In the genomic region with DNA sequence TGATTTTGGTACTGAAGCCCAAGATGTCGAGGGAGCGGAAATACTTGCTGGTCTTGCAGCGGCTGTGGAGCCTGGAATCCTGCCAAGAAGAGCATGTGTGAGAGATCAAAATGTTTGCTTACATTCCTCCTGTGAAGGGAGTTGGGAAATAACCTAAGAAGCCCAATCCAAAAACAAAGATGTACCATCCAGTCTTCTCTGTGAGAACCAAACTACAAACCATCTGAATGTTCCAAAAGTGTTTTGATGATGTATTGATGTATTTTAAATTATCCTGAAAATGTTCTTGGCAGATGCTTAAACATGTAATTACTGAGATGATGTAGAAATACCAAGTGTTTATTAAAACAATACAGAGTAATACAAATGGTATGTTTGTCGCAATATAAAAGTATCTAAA, we compare ENCODE assay signal across 9 cellular contexts. TPM values are rescaled to one million over a fixed set of nuclear protein-coding genes. Genes with fewer than 3 reads are reported as not detected.
A peak's percentile ranks its signal among the peaks of the same experiment; 100 is the strongest.
DNase-seq lines count a peak whose midpoint lies in the region; ATAC-seq, FAIRE-seq and TF ChIP-seq lines count a peak whose summit lies in the region.
"Had no signal": no experiment of that assay in that cellular context is flagged by ENCODE, and none has a peak within 500 bp of the region (broad histone marks: within the 10 kb centered on the region; RNA-seq: fewer than 3 reads in every experiment).

No MANE protein-coding gene starts in this region.

- no peaks in the 10 kb centered on the region for H3K27me3 ChIP-seq in pancreas
- H3K27me3 ChIP-seq: neutrophil had no signal

- no peaks in the 10 kb centered on the region for H3K27me3 Mint-ChIP-seq in activated T-helper 17 cell treated with anti-CD3 and anti-CD28 coated beads, Interleukin-2, amount 50 U/mL, for 72 hours

- intact Hi-C loops in pancreas (cut with DNase I), result no loop called here

- H3K4me1 ChIP-seq in pancreas, result peaks cover 0 to 4% (median 0%) of the 10 kb centered on the region in 3 donors

- FAIRE-seq in pancreas (lab: Jason Lieb, UNC), result peak; percentile 94

- WGBS in pancreas, 2 donors, result 16 to 20% methylated on average over 4 of the region's 4 CpGs

- no peak overlapping the region for H3K4me3 Mint-ChIP-seq in activated T-helper 17 cell treated with anti-CD3 and anti-CD28 coated beads, Interleukin-2, amount 50 U/mL, for 72 hours

- TF ChIP-seq CTCF in pancreas (IDR thresholded peaks at IDR 0.05), result no peak

- no peaks in the 10 kb centered on the region for H3K36me3 Mint-ChIP-seq in activated T-helper 17 cell treated with anti-CD3 and anti-CD28 coated beads, Interleukin-2, amount 50 U/mL, for 72 hours (ENCODE audit: low read depth)

- no peaks in the 10 kb centered on the region for H3K4me1 Mint-ChIP-seq in activated T-helper 17 cell treated with anti-CD3 and anti-CD28 coated beads, Interleukin-2, amount 50 U/mL, for 72 hours

- peaks cover 7% of the 10 kb centered on the region for H3K9me3 Mint-ChIP-seq in activated T-helper 17 cell treated with anti-CD3 and anti-CD28 coated beads, Interleukin-2, amount 50 U/mL, for 72 hours

- no peak overlapping the region for H3K27ac Mint-ChIP-seq in activated T-helper 17 cell treated with anti-CD3 and anti-CD28 coated beads, Interleukin-2, amount 50 U/mL, for 72 hours

- H3K4me3 ChIP-seq in pancreas, result no peak overlapping the region

- DNase-seq in D341Med (ENCODE audit: low spot score), result peak; percentile 45
- peak; percentile 3 for DNase-seq in NCI-H748 treated with DMSO at 0.1 percent for 48 hours (lab: John Stamatoyannopoulos, UW)
- DNase-seq in fibroblast of the conjunctiva (ENCODE audit: low read depth), result peak; percentile 98
- peak; percentile 57 to 77 (median 66) for DNase-seq in pancreas
- no peak for DNase-seq in effector CD8-positive, alpha-beta T cell (lab: John Stamatoyannopoulos, UW)
- no peak for DNase-seq in NOMO-1 treated with dmso at 0.1 percent for 144 hours (lab: John Stamatoyannopoulos, UW; ENCODE audit: unreplicated experiment)

- H3K9me3 ChIP-seq in pancreas, result no peaks in the 10 kb centered on the region
- H3K9me3 ChIP-seq: neutrophil had no signal

- no peaks in the 10 kb centered on the region for H3K36me3 ChIP-seq in pancreas
- H3K36me3 ChIP-seq: neutrophil had no signal

- no peak overlapping the region for H3K27ac ChIP-seq in pancreas
- H3K27ac ChIP-seq: neutrophil had no signal

- peak; percentile 61 to 82 (median 74) for ATAC-seq in pancreas
- no peak for ATAC-seq in activated T-helper 17 cell treated with anti-CD3 and anti-CD28 coated beads, Interleukin-2, amount 50 U/mL, for 72 hours (replicated peaks)
- ATAC-seq in GM21825 (IDR thresholded peaks at IDR 0.05; ENCODE audit: unreplicated experiment), result no peak

RNA-seq across cellular contexts. Expression of a gene that starts 10.1 kb away (rescaled TPM):
- 1 to 10 TPM in 1 of 6 donors, under 1 TPM in 5; 0.24 to 1.3 (median 0.64) TPM for total RNA-seq in pancreas
- polyA plus RNA-seq in pancreas, result 1 to 10 TPM in 1 of 2 donors, under 1 TPM in 1; 0.19 to 2.1 TPM
- total RNA-seq in activated T-helper 17 cell treated with anti-CD3 and anti-CD28 coated beads, Interleukin-2, amount 50 U/mL, for 72 hours, result not detected

RNA-seq across cellular contexts. Expression of a gene that starts 20.3 kb away (rescaled TPM):
- 100 to 1,000 TPM in 1 of 6 donors, 10 to 100 TPM in 5; 15.5 to 100 (median 29.1) TPM for total RNA-seq in pancreas
- polyA plus RNA-seq in pancreas, result 10 to 100 TPM; 48.6 to 61.9 TPM
- total RNA-seq in activated T-helper 17 cell treated with anti-CD3 and anti-CD28 coated beads, Interleukin-2, amount 50 U/mL, for 72 hours, result not detected

RNA-seq across cellular contexts. Expression of a gene that starts 51.6 kb away (rescaled TPM):
- 10 to 100 TPM in 3 of 6 donors, 1 to 10 TPM in 3; 8.3 to 25.8 (median 13.3) TPM for total RNA-seq in pancreas
- 10 to 100 TPM in 1 of 2 donors, 1 to 10 TPM in 1; 8.7 to 37.6 TPM for polyA plus RNA-seq in pancreas
- not detected for total RNA-seq in activated T-helper 17 cell treated with anti-CD3 and anti-CD28 coated beads, Interleukin-2, amount 50 U/mL, for 72 hours

Comparison
In these comparisons a context has a peak if more than half of its experiments do, and no peak if none do; other contexts are left out.
1. DNase-seq: peak in D341Med (single experiment), NCI-H748 treated with DMSO at 0.1 percent for 48 hours (single experiment), fibroblast of the conjunctiva (single experiment) and pancreas (6 of 6); none in effector CD8-positive, alpha-beta T cell (single experiment) and NOMO-1 treated with dmso at 0.1 percent for 144 hours (single experiment).
2. ATAC-seq: peak in pancreas (4 of 4); none in activated T-helper 17 cell treated with anti-CD3 and anti-CD28 coated beads, Interleukin-2, amount 50 U/mL, for 72 hours (single experiment) and GM21825 (single experiment).
3. RNA of a gene that starts 20.3 kb away (total RNA-seq): 15.5 to 100 TPM in pancreas; not detected in activated T-helper 17 cell treated with anti-CD3 and anti-CD28 coated beads, Interleukin-2, amount 50 U/mL, for 72 hours; every median in the first group is over 10 times any median in the second.
4. RNA of a gene that starts 51.6 kb away (total RNA-seq): 8.3 to 25.8 TPM in pancreas; not detected in activated T-helper 17 cell treated with anti-CD3 and anti-CD28 coated beads, Interleukin-2, amount 50 U/mL, for 72 hours; every median in the first group is over 4 times any median in the second.